18 cellular contexts compared by ENCODE assay signal in the genomic region with DNA sequence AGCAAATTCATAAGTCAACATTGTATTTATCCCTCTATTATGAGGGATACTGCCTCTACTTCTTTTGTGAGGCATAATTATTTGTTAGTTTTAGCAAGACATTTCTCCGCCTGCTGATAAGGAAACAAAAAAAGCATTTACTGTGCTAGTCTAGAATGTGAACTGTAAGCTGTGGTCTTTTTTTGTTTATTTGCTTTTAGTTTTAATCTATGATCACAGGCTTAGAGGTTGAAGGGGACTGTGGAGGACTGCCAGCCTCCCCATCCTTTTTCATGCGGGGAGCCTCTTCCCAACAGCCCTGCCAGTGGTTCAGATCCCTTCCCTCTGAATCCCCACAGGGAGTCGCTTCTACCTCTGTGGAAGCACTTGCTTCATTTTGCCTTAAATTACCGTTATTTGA.
DNase-seq lines count a peak whose midpoint lies in the region; ATAC-seq and TF ChIP-seq lines count a peak whose summit lies in the region.
"Had no signal": no experiment of that assay in that cellular context is flagged by ENCODE, and none has a peak within 500 bp of the region (broad histone marks: within the 10 kb centered on the region; RNA-seq: fewer than 3 reads in every experiment).

No MANE protein-coding gene starts in this region.

- intact Hi-C loops in IMR-90 (cut with micrococcal nuclease): no loop called here
- intact Hi-C loops in CD4-positive, alpha-beta T cell (cut with DNase I, micrococcal nuclease): no loop called here

- no peak for TF ChIP-seq POLR2A in IMR-90 (IDR thresholded peaks at IDR 0.05; ENCODE audit: low read depth, low read length)

- no peaks in the 10 kb centered on the region; the same call in 1 of the 2 replicates for H3K4me1 ChIP-seq in IMR-90 (ENCODE audit: control insufficient read depth, insufficient read depth, low read length)

- H2AK9ac ChIP-seq in IMR-90 (replicated peaks; ENCODE audit: low read depth, low read length, poor library complexity): no peak overlapping the region

- H3K27me3 ChIP-seq in IMR-90 (ENCODE audit: control insufficient read depth, insufficient read depth, low read length): peaks cover 16% of the 10 kb centered on the region
- H3K27me3 ChIP-seq in CD4-positive, alpha-beta T cell (ENCODE audit: control insufficient read depth, insufficient read depth, low read length): no peaks in the 10 kb centered on the region
- H3K27me3 ChIP-seq: BLaER1 treated with 17β-estradiol and CSF1 and Interleukin-3, amounts not matched to agents 10 nM and 100 nM had no signal

- H2BK15ac ChIP-seq in IMR-90 (ENCODE audit: low read depth, low read length): no peak overlapping the region

- H3K4me1 Mint-ChIP-seq in CD4-positive, alpha-beta T cell (ENCODE audit: low read depth): no peaks in the 10 kb centered on the region
- H3K4me1 Mint-ChIP-seq: T-cell had no signal

- H3K9me1 ChIP-seq in IMR-90 (ENCODE audit: insufficient read depth, low read length): no peaks in the 10 kb centered on the region

- no peaks in the 10 kb centered on the region for H3K9me3 ChIP-seq in IMR-90 (ENCODE audit: control insufficient read depth, insufficient read depth, low read length)
- no peaks in the 10 kb centered on the region for H3K9me3 ChIP-seq in CD4-positive, alpha-beta T cell (ENCODE audit: control insufficient read depth, low read length)
- H3K9me3 ChIP-seq: BLaER1 treated with 17β-estradiol and CSF1 and Interleukin-3, amounts not matched to agents 10 nM and 100 nM had no signal

- H3K36me3 ChIP-seq in IMR-90 (ENCODE audit: control insufficient read depth, insufficient read depth, low read length): no peaks in the 10 kb centered on the region

- CTCF ChIA-PET in IMR-90 (lab: Yijun Ruan, JAX): no interaction called here
- CTCF ChIA-PET in CD4-positive, alpha-beta T cell (lab: Charles Lee): no interaction called here

- no peak for TF ChIP-seq CTCF in IMR-90 (conservative IDR thresholded peaks at IDR 0.05; ENCODE audit: low read depth, low read length)
- no peak for TF ChIP-seq CTCF in CD4-positive, alpha-beta T cell (IDR thresholded peaks at IDR 0.05)

- peak; percentile 34 for DNase-seq in DMS153 treated with DMSO at 0.1 percent for 48 hours (lab: John Stamatoyannopoulos, UW; ENCODE audit: unreplicated experiment)
- DNase-seq in DMS153 (lab: John Stamatoyannopoulos, UW): no peak
- peak; percentile 46 for DNase-seq in IMR-90
- DNase-seq in NCI-H748 (lab: John Stamatoyannopoulos, UW; ENCODE audit: unreplicated experiment): peak; percentile 57
- DNase-seq in iris pigment epithelial cell (ENCODE audit: low read depth): peak; percentile 3
- no peak for DNase-seq in AG20443 (ENCODE audit: low spot score)
- no peak for DNase-seq in CD4-positive, alpha-beta T cell
- DNase-seq: DMS53; KBM-7; NCI-H2171; NCI-H510A treated with DMSO at 0.1 percent for 48 hours; NK-92 treated with Interleukin-12 subunit alpha and Interleukin-12 subunit beta, amount 100 ng/mL, for 24 hours; T-cell had no signal

- no peaks in the 10 kb centered on the region for H4K20me1 ChIP-seq in IMR-90 (ENCODE audit: insufficient read depth, low read length)
- H4K20me1 ChIP-seq: BLaER1 treated with 17β-estradiol and CSF1 and Interleukin-3, amounts not matched to agents 10 nM and 100 nM had no signal

- H4K8ac ChIP-seq in IMR-90 (ENCODE audit: low read depth in 2 of 2, low read length in 2 of 2): no peak overlapping the region

- H3K56ac ChIP-seq in IMR-90 (ENCODE audit: extremely low read depth, insufficient read depth, low read length): no peak overlapping the region

- no peak overlapping the region for H4K91ac ChIP-seq in IMR-90 (ENCODE audit: insufficient read depth, low read depth, low read length)

- no peak overlapping the region for H3K27ac ChIP-seq in IMR-90 (ENCODE audit: insufficient read depth, low read length)
- H3K27ac ChIP-seq in CD4-positive, alpha-beta T cell (ENCODE audit: low read depth, low read length): no peak overlapping the region
- H3K27ac ChIP-seq: 22Rv1; BLaER1 treated with 17β-estradiol and CSF1 and Interleukin-3, amounts not matched to agents 10 nM and 100 nM had no signal

- H3K9me3 Mint-ChIP-seq in CD4-positive, alpha-beta T cell: no peaks in the 10 kb centered on the region
- H3K9me3 Mint-ChIP-seq: T-cell had no signal

- no peak overlapping the region for H3K4me2 ChIP-seq in IMR-90 (ENCODE audit: low read depth, low read length)
- H3K4me2 ChIP-seq: BLaER1 treated with 17β-estradiol and CSF1 and Interleukin-3, amounts not matched to agents 10 nM and 100 nM had no signal

- H3K18ac ChIP-seq in IMR-90 (ENCODE audit: low read depth, low read length): no peak overlapping the region

- no peak overlapping the region for H2BK5ac ChIP-seq in IMR-90 (ENCODE audit: low read depth, low read length, poor library complexity, severe bottlenecking)

- H3K36me3 Mint-ChIP-seq in CD4-positive, alpha-beta T cell (ENCODE audit: low read depth): no peaks in the 10 kb centered on the region
- H3K36me3 Mint-ChIP-seq: T-cell had no signal

- no peak overlapping the region for H3K4me3 ChIP-seq in IMR-90 (ENCODE audit: insufficient read depth, low read depth, low read length)
- H3K4me3 ChIP-seq: BLaER1 treated with 17β-estradiol and CSF1 and Interleukin-3, amounts not matched to agents 10 nM and 100 nM; GM12878 had no signal

- no peak overlapping the region for H3K4me3 Mint-ChIP-seq in CD4-positive, alpha-beta T cell
- H3K4me3 Mint-ChIP-seq: T-cell had no signal

- no peak overlapping the region for H2AK5ac ChIP-seq in IMR-90 (ENCODE audit: low read depth, low read length)

- no peak overlapping the region for H3K9ac ChIP-seq in IMR-90 (ENCODE audit: low read depth, low read length)
- H3K9ac ChIP-seq: BLaER1 treated with 17β-estradiol and CSF1 and Interleukin-3, amounts not matched to agents 10 nM and 100 nM had no signal

- in situ Hi-C loops in IMR-90 (cut with MboI; ENCODE audit: low sequenced_read_pairs): no loop called here

- H2BK20ac ChIP-seq in IMR-90 (ENCODE audit: low read depth, low read length): no peak overlapping the region

- no peak for TF ChIP-seq RAD21 in IMR-90 (IDR thresholded peaks at IDR 0.05; ENCODE audit: low read length)

- dilution Hi-C loops in IMR-90 (cut with HindIII; ENCODE audit: low sequenced_read_pairs, unreplicated experiment): no loop called here

- no peak overlapping the region for H4K5ac ChIP-seq in IMR-90 (ENCODE audit: low read depth, low read length)

- H3K4ac ChIP-seq in IMR-90 (ENCODE audit: low read depth, low read length): no peak overlapping the region

- H3K14ac ChIP-seq in IMR-90 (replicated peaks; ENCODE audit: low read depth, low read length): no peak overlapping the region

- H3K27ac Mint-ChIP-seq in CD4-positive, alpha-beta T cell: no peak overlapping the region
- H3K27ac Mint-ChIP-seq: T-cell had no signal

- peak; percentile 77 for ATAC-seq in IMR-90 (ENCODE audit: low read depth)
- no peak for ATAC-seq in GM18520 (IDR thresholded peaks at IDR 0.05; ENCODE audit: unreplicated experiment)
- no peak for ATAC-seq in CD4-positive, alpha-beta T cell (ENCODE audit: poor library complexity)
- ATAC-seq: GM12878, HCT116, T-cell had no signal

- H2AFZ ChIP-seq in IMR-90 (replicated peaks; ENCODE audit: low read length, poor library complexity): no peak overlapping the region

- peaks cover 19% of the 10 kb centered on the region for H3K27me3 Mint-ChIP-seq in CD4-positive, alpha-beta T cell

- POLR2A ChIA-PET in IMR-90 (lab: Charles Lee; ENCODE audit: unreplicated experiment): no interaction called here
- POLR2A ChIA-PET in CD4-positive, alpha-beta T cell (lab: Charles Lee): no interaction called here

- no TSS peak for BruUV-seq in IMR-90 (replicated peaks; lab: Mats Ljungman, UMichigan)

- no peak overlapping the region for H3K23ac ChIP-seq in IMR-90 (ENCODE audit: low read depth, low read length)

- H3K79me1 ChIP-seq in IMR-90 (ENCODE audit: low read depth in 1 of 2, low read length in 2 of 2): no peaks in the 10 kb centered on the region

- WGBS in IMR-90 (ENCODE audit: extremely low coverage in 2 of 2, insufficient read length in 1 of 2), 2 experiments: no CpG with 5 or more reads among the region's 4 CpGs

- no peak overlapping the region for H2BK120ac ChIP-seq in IMR-90 (ENCODE audit: low read depth, low read length)

TF ChIP-seq in IMR-90, 13 proteins besides CTCF, POLR2A, EP300 and RAD21:
- TF ChIP-seq RCOR1 (IDR thresholded peaks at IDR 0.05; ENCODE audit: insufficient replicate concordance, low read length): no peak
- TF ChIP-seq NFE2L2 (IDR thresholded peaks at IDR 0.05; ENCODE audit: low read depth, low read length): no peak
- TF ChIP-seq CEBPB (IDR thresholded peaks at IDR 0.05; ENCODE audit: low read depth, low read length): no peak
- no peak for TF ChIP-seq SMC3 (IDR thresholded peaks at IDR 0.05; ENCODE audit: low read depth, low read length)
- no peak for TF ChIP-seq FOS (IDR thresholded peaks at IDR 0.05; ENCODE audit: low read depth, low read length)
- TF ChIP-seq MXI1 (IDR thresholded peaks at IDR 0.05; ENCODE audit: borderline replicate concordance, low read depth, low read length): no peak
- TF ChIP-seq MAFK (IDR thresholded peaks at IDR 0.05; ENCODE audit: low read depth, low read length): no peak
- no peak for TF ChIP-seq BHLHE40 (IDR thresholded peaks at IDR 0.05; ENCODE audit: low read depth, low read length)
- TF ChIP-seq MAZ (IDR thresholded peaks at IDR 0.05; ENCODE audit: borderline replicate concordance, low read depth, low read length): no peak
- TF ChIP-seq CHD1 (IDR thresholded peaks at IDR 0.05; ENCODE audit: low read depth, low read length): no peak
- TF ChIP-seq, protein P1, sequence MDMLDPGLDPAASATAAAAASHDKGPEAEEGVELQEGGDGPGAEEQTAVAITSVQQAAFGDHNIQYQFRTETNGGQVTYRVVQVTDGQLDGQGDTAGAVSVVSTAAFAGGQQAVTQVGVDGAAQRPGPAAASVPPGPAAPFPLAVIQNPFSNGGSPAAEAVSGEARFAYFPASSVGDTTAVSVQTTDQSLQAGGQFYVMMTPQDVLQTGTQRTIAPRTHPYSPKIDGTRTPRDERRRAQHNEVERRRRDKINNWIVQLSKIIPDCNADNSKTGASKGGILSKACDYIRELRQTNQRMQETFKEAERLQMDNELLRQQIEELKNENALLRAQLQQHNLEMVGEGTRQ (IDR thresholded peaks at IDR 0.05; ENCODE audit: low read depth, low read length): no peak
- TF ChIP-seq, protein P2, sequence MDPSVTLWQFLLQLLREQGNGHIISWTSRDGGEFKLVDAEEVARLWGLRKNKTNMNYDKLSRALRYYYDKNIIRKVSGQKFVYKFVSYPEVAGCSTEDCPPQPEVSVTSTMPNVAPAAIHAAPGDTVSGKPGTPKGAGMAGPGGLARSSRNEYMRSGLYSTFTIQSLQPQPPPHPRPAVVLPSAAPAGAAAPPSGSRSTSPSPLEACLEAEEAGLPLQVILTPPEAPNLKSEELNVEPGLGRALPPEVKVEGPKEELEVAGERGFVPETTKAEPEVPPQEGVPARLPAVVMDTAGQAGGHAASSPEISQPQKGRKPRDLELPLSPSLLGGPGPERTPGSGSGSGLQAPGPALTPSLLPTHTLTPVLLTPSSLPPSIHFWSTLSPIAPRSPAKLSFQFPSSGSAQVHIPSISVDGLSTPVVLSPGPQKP (IDR thresholded peaks at IDR 0.05; ENCODE audit: borderline replicate concordance, low read depth, low read length): no peak
- TF ChIP-seq RFX5 (IDR thresholded peaks at IDR 0.05; ENCODE audit: low read depth, low read length): no peak
TF ChIP-seq in IMR-90: peak in this region for 0.

Comparison
In these comparisons a context has a peak if more than half of its experiments do, and no peak if none do; other contexts are left out.
1. DNase-seq: peak in DMS153 treated with DMSO at 0.1 percent for 48 hours (single experiment), IMR-90 (single experiment), NCI-H748 (single experiment) and iris pigment epithelial cell (single experiment); none in DMS153 (single experiment), AG20443 (single experiment) and CD4-positive, alpha-beta T cell (0 of 10).